8 cellular contexts compared by ENCODE assay signal in the genomic region with DNA sequence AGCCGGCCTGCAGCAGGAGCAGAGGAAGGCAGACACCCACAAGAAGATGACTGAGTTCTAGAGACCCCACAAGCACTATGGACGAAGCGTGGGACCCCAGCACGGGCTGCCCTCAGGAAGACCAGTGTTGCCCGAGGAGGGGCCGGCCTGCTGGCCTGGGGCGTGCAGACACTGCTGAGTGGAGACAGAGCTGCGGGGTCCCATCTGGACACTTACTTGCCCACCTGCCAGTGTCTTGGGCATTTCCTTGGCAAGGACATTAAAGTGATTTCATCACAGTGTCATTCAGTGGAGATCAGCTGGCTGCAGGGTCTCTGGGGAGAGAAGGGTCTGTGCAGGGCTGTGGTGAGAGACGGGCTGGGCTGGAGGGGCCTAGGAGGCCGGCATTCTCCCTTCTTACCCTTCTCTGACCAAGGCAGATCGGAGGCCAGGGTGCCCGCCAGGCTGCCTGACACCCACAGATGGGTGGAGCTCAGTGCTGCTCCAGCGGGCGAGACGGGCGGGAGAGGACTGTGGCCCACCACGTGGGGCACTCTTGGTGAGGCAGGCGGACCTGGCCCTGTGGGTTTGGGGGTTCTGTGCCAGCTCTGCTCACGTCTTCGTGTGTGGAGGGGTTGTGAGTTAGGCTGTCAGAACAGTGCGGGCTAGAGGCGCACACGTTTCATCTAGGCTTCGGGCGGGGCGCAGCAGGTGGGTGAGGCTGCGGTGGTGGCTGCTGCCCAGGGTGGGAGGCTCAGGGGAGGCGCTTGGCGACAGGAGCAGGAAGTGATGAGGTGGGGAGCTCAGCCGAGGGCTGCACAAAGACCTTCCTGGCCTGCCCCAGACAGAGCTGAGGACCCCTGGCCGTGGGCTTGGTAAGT. TPM values are rescaled to one million over a fixed set of nuclear protein-coding genes. Genes with fewer than 3 reads are reported as not detected.
A peak's percentile ranks its signal among the peaks of the same experiment; 100 is the strongest.
DNase-seq lines count a peak whose midpoint lies in the region; ATAC-seq, FAIRE-seq and TF ChIP-seq lines count a peak whose summit lies in the region.

A gene with protein sequence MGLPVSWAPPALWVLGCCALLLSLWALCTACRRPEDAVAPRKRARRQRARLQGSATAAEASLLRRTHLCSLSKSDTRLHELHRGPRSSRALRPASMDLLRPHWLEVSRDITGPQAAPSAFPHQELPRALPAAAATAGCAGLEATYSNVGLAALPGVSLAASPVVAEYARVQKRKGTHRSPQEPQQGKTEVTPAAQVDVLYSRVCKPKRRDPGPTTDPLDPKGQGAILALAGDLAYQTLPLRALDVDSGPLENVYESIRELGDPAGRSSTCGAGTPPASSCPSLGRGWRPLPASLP (plus strand): TSS at position 806 of the 860 bp plus-strand sequence. CDS start 886 bp downstream, outside the sequence.

- WGBS in aorta, 2 donors: 84 to 86% methylated on average over 31 of the region's 31 CpGs

- intact Hi-C loops in aorta (cut with DNase I): no loop called here

- H3K36me3 ChIP-seq in mucosa of rectum (ENCODE audit: control insufficient read depth in 2 of 2, insufficient read depth in 2 of 2, low read length in 2 of 2) (peaks cover 17 to 20% of the 10 kb centered on the region in 2 donors), aorta (ENCODE audit: control insufficient read depth in 1 of 2, insufficient read depth in 2 of 2, low read length in 1 of 2) (no peaks in the 10 kb centered on the region)

- H3K4me3 ChIP-seq in mucosa of rectum (ENCODE audit: low read length in 2 of 2) (peak within 1 kb of the TSS; percentile 54 to 67), aorta (ENCODE audit: low read length in 2 of 2) (no peak within 1 kb of the TSS)

- H3K27ac ChIP-seq in mucosa of rectum (ENCODE audit: low read depth in 2 of 2, low read length in 2 of 2) (peak within 1 kb of the TSS; percentile 26 to 71), aorta (ENCODE audit: low read depth in 1 of 2, low read length in 2 of 2) (no peak within 1 kb of the TSS)

- DNase-seq in GM03348 (ENCODE audit: low spot score): peak; percentile 4
- DNase-seq in RPMI8226: peak; percentile 94
- DNase-seq in activated naive CD4-positive, alpha-beta T cell treated with anti-CD3 and anti-CD28 coated beads, Interleukin-2, amount 50 U/mL, for 16 hours: peak; percentile 66
- peak; percentile 63 to 80 for DNase-seq in aorta
- no peak for DNase-seq in NCI-H2196 (lab: John Stamatoyannopoulos, UW; ENCODE audit: unreplicated experiment)
- no peak for DNase-seq in D721Med (ENCODE audit: insufficient read length, low spot score)

- no peak for TF ChIP-seq CTCF in D721Med (IDR thresholded peaks at IDR 0.05; ENCODE audit: insufficient read depth, missing control alignments)

- ATAC-seq in aorta (ENCODE audit: low FRiP score): no peak
- ATAC-seq in HG02610 (IDR thresholded peaks at IDR 0.05; ENCODE audit: unreplicated experiment): no peak

- H3K4me1 ChIP-seq in mucosa of rectum (ENCODE audit: control insufficient read depth in 2 of 2, insufficient read depth in 2 of 2, low read length in 2 of 2) (peaks cover 32 to 34% of the 10 kb centered on the region in 2 donors), aorta (ENCODE audit: control insufficient read depth in 1 of 2, insufficient read depth in 2 of 2, low read length in 2 of 2) (no peaks in the 10 kb centered on the region)

- no peak for FAIRE-seq in D721Med (lab: Jason Lieb, UNC)

- peak within 1 kb of the TSS; percentile 45 to 68 for H3K9ac ChIP-seq in mucosa of rectum (ENCODE audit: low read depth in 1 of 2, low read length in 2 of 2)

- H3K27me3 ChIP-seq in mucosa of rectum (ENCODE audit: control insufficient read depth in 2 of 2, insufficient read depth in 2 of 2, low read length in 2 of 2) (no peaks in the 10 kb centered on the region), aorta (ENCODE audit: control insufficient read depth in 1 of 2, insufficient read depth in 2 of 2, low read length in 1 of 2) (no peaks in the 10 kb centered on the region)

- H3K9me3 ChIP-seq in mucosa of rectum (ENCODE audit: control insufficient read depth in 2 of 2, low read length in 2 of 2): no peaks in the 10 kb centered on the region
- no peaks in the 10 kb centered on the region for H3K9me3 ChIP-seq in aorta (ENCODE audit: control insufficient read depth, low read length)

RNA-seq across cellular contexts. Expression of the gene that starts here (rescaled TPM):
- total RNA-seq in aorta: 1 to 10 TPM; 6.5 to 7.4 TPM
- polyA plus RNA-seq in aorta: 10 to 100 TPM in 1 of 2 donors, 1 to 10 TPM in 1; 9.9 to 57.6 TPM

Comparison
In these comparisons a context has a peak if more than half of its experiments do, and no peak if none do; other contexts are left out.
1. DNase-seq: peak in GM03348 (single experiment), RPMI8226 (single experiment), activated naive CD4-positive, alpha-beta T cell treated with anti-CD3 and anti-CD28 coated beads, Interleukin-2, amount 50 U/mL, for 16 hours (single experiment) and aorta (2 of 2); none in NCI-H2196 (single experiment) and D721Med (single experiment).
2. H3K27ac ChIP-seq: peak in mucosa of rectum (2 of 2); none in aorta (0 of 2).
3. H3K4me3 ChIP-seq: peak in mucosa of rectum (2 of 2); none in aorta (0 of 2).